In the genomic region with DNA sequence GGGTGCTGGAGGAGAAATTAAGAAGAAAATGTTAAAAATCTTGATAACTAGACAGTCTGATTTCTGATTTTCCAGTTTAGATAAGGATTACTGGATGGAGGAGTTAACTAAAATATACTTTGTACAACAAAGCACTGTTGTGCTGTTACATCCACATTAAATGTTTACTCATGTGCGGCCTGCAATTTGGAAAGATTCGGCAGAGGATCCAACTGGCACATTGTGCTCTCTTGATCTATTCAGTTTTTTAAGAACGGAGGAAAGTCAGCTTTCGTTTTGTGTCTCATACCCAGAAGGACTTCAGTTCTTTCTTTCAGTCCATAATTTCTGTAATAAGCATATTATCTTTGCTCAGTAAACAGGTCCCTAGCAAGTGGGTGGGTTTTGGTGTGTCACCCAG, we compare ENCODE assay signal across 17 cellular contexts. TPM values are rescaled to one million over a fixed set of nuclear protein-coding genes. Genes with fewer than 3 reads are reported as not detected.
DNase-seq lines count a peak whose midpoint lies in the region; ATAC-seq and TF ChIP-seq lines count a peak whose summit lies in the region.
"Had no signal": no experiment of that assay in that cellular context is flagged by ENCODE, and none has a peak within 500 bp of the region (broad histone marks: within the 10 kb centered on the region; RNA-seq: fewer than 3 reads in every experiment).

No MANE protein-coding gene starts in this region.

- no peaks in the 10 kb centered on the region for H3K9me3 ChIP-seq in DND-41 (ENCODE audit: insufficient read depth, low read length, severe bottlenecking)
- no peaks in the 10 kb centered on the region for H3K9me3 ChIP-seq in mucosa of stomach (ENCODE audit: control insufficient read depth, low read length)
- no peaks in the 10 kb centered on the region for H3K9me3 ChIP-seq in skeletal muscle satellite cell (replicated peaks; ENCODE audit: low read length)

- no peak overlapping the region for H2AFZ ChIP-seq in DND-41 (ENCODE audit: low read depth, low read length)

- H3K27ac Mint-ChIP-seq in WTC11, result peak overlapping the region; percentile 34; the same call in 1 of the 2 replicates

- H3K4me3 Mint-ChIP-seq in WTC11, result no peak overlapping the region
- H3K4me3 Mint-ChIP-seq: CD14-positive monocyte had no signal

- H3K36me3 Mint-ChIP-seq in WTC11, result peaks cover 39% of the 10 kb centered on the region

- no peaks in the 10 kb centered on the region for H3K27me3 ChIP-seq in DND-41 (ENCODE audit: insufficient read depth, low read length, poor library complexity)
- H3K27me3 ChIP-seq in mucosa of stomach (ENCODE audit: control insufficient read depth, insufficient read depth, low read length), result no peaks in the 10 kb centered on the region
- no peaks in the 10 kb centered on the region for H3K27me3 ChIP-seq in skeletal muscle satellite cell (ENCODE audit: control insufficient read depth, insufficient read depth, low read length)

- H3K4me2 ChIP-seq in DND-41 (ENCODE audit: insufficient read depth, low read length) (0 out of 2 replicates have a peak overlapping the region, but pooled peaks have one; percentile 14), skeletal muscle satellite cell (ENCODE audit: low read length) (peak overlapping the region; percentile 77)
- H3K4me2 ChIP-seq: KMS-11 had no signal

- CTCF ChIA-PET in WTC11 (lab: Charles Lee), result no interaction called here

- H3K9me3 Mint-ChIP-seq in WTC11, result peaks cover 25% of the 10 kb centered on the region

- H3K9ac ChIP-seq in DND-41 (ENCODE audit: low read depth, low read length) (no peak overlapping the region), mucosa of stomach (ENCODE audit: low read length) (peak overlapping the region; percentile 48), skeletal muscle satellite cell (ENCODE audit: low read depth, low read length) (peak overlapping the region; percentile 65)
- H3K9ac ChIP-seq: KMS-11 had no signal

- DNase-seq in DND-41 (no peak), WTC11 (ENCODE audit: low spot score) (no peak), inferior parietal cortex (ENCODE audit: extremely low spot score) (no peak), ureter (ENCODE audit: low spot score) (no peak)
- DNase-seq: ACHN, AML-193, COR-L47, NCI-H1092, NCI-H146, NCI-H2081, NCI-H748 treated with DMSO at 0.1 percent for 48 hours, PC-3 had no signal

- POLR2A ChIA-PET in WTC11 (lab: Charles Lee), result interaction anchor here (1.0 kb wide), 1 partner anchor 1070 kb away, joined by 3 read pairs; no protein-coding TSS in a partner anchor

- peak overlapping the region; percentile 58 for H3K27ac ChIP-seq in DND-41 (ENCODE audit: low read length)
- H3K27ac ChIP-seq: KMS-11 had no signal

- peaks cover 61% of the 10 kb centered on the region for H3K4me1 ChIP-seq in DND-41 (ENCODE audit: insufficient read depth, low read length)
- H3K4me1 ChIP-seq in mucosa of stomach (ENCODE audit: control insufficient read depth, insufficient read depth, low read length), result peaks cover 57% of the 10 kb centered on the region
- peaks cover 16% of the 10 kb centered on the region for H3K4me1 ChIP-seq in skeletal muscle satellite cell (ENCODE audit: control insufficient read depth, insufficient read depth, low read length)

- H3K36me3 ChIP-seq in DND-41 (ENCODE audit: insufficient read depth, low read length) (peaks cover 53% of the 10 kb centered on the region), mucosa of stomach (ENCODE audit: control insufficient read depth, insufficient read depth, low read length) (no peaks in the 10 kb centered on the region), skeletal muscle satellite cell (ENCODE audit: insufficient read depth, low read length) (peaks cover 2% of the 10 kb centered on the region)

- ATAC-seq in DND-41 (ENCODE audit: insufficient read depth, low read depth) (no peak), WTC11 (no peak), HG02970 (IDR thresholded peaks at IDR 0.05; ENCODE audit: low FRiP score, unreplicated experiment) (no peak)
- ATAC-seq: PC-3 had no signal

- no peak for TF ChIP-seq CTCF in DND-41 (IDR thresholded peaks at IDR 0.05; ENCODE audit: borderline replicate concordance, extremely low read depth, low read length, poor library complexity, severe bottlenecking)
- TF ChIP-seq CTCF in WTC11 (IDR thresholded peaks at IDR 0.05), result no peak

- peaks cover 51% of the 10 kb centered on the region for H3K4me1 Mint-ChIP-seq in WTC11

- H4K20me1 ChIP-seq in DND-41 (ENCODE audit: insufficient read depth, low read length), result peaks cover 94% of the 10 kb centered on the region

- H3K79me2 ChIP-seq in DND-41 (ENCODE audit: insufficient read depth, low read length), result peaks cover 100% of the 10 kb centered on the region

- H3K4me3 ChIP-seq in DND-41 (ENCODE audit: low read depth in 1 of 2, low read length in 2 of 2) (no peak overlapping the region), mucosa of stomach (ENCODE audit: low read length) (peak overlapping the region; percentile 17), skeletal muscle satellite cell (ENCODE audit: low read length) (peak overlapping the region; percentile 27)

- H3K27me3 Mint-ChIP-seq in WTC11 (ENCODE audit: low read depth), result no peaks in the 10 kb centered on the region

TF ChIP-seq in WTC11, 78 proteins besides CTCF, POLR2A, EP300 and RAD21:
- TF ChIP-seq GABPB1 (CRISPR knock-in tag; IDR thresholded peaks at IDR 0.05), result no peak
- TF ChIP-seq, protein P1, sequence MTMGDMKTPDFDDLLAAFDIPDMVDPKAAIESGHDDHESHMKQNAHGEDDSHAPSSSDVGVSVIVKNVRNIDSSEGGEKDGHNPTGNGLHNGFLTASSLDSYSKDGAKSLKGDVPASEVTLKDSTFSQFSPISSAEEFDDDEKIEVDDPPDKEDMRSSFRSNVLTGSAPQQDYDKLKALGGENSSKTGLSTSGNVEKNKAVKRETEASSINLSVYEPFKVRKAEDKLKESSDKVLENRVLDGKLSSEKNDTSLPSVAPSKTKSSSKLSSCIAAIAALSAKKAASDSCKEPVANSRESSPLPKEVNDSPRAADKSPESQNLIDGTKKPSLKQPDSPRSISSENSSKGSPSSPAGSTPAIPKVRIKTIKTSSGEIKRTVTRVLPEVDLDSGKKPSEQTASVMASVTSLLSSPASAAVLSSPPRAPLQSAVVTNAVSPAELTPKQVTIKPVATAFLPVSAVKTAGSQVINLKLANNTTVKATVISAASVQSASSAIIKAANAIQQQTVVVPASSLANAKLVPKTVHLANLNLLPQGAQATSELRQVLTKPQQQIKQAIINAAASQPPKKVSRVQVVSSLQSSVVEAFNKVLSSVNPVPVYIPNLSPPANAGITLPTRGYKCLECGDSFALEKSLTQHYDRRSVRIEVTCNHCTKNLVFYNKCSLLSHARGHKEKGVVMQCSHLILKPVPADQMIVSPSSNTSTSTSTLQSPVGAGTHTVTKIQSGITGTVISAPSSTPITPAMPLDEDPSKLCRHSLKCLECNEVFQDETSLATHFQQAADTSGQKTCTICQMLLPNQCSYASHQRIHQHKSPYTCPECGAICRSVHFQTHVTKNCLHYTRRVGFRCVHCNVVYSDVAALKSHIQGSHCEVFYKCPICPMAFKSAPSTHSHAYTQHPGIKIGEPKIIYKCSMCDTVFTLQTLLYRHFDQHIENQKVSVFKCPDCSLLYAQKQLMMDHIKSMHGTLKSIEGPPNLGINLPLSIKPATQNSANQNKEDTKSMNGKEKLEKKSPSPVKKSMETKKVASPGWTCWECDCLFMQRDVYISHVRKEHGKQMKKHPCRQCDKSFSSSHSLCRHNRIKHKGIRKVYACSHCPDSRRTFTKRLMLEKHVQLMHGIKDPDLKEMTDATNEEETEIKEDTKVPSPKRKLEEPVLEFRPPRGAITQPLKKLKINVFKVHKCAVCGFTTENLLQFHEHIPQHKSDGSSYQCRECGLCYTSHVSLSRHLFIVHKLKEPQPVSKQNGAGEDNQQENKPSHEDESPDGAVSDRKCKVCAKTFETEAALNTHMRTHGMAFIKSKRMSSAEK (CRISPR knock-in tag; IDR thresholded peaks at IDR 0.05; ENCODE audit: borderline replicate concordance), result no peak

RNA-seq across cellular contexts. Expression of a gene that starts 52.5 kb away (rescaled TPM):
- total RNA-seq in WTC11 (2021) (74.3 to 85.7 TPM (median 79.2 TPM) in 3 replicates), ureter (44.7 TPM)
- total RNA-seq in skeletal muscle satellite cell (2012; rRNA removed), result 114 and 129 TPM in 2 replicates

Comparison
In these comparisons a context has a peak if more than half of its experiments do, and no peak if none do; other contexts are left out.
1. H3K4me3 ChIP-seq: peak in mucosa of stomach (single experiment) and skeletal muscle satellite cell (single experiment); none in DND-41 (0 of 2).